In the genomic region with DNA sequence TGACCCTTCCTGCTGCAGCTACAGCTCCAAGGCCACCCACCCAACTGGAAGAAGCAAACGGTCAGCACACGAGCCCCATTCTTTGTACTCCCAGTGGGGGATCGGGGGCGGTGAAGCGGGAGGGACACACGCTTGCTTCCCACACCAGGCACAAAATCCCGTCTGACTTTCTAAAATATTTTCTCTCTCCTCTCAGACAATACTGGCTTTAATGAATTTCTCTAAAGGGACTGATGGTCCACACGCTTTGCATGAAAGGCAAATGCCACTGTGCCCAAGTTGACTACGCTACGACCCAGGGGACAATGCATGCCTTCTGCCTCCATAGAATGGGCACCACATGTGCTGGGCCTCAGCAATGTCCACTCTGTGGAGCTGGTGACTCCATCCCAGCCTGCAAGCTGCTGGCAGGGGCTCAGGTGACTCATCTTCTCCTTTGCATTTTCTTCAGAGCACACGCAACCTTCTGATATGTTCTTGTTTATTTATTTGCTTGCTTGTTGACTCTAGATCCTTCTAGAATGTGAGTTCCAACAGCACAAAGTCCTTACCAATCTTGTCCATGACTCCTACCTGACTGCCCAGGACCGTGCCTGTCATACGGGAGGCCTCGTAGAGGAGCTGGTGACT, we compare ENCODE assay signal across 1 cellular context.
TF ChIP-seq lines count a peak whose summit lies in the region.

No MANE protein-coding gene starts in this region.

TF ChIP-seq in endothelial cell of umbilical vein, 7 proteins besides CTCF, POLR2A, EP300 and RAD21 (continued from another document):
- TF ChIP-seq EZH2 (IDR thresholded peaks at IDR 0.05; ENCODE audit: borderline replicate concordance, low read depth, low read length, severe bottlenecking) (no peak), MYC (IDR thresholded peaks at IDR 0.05; ENCODE audit: low read depth, low read length) (no peak), JUN (IDR thresholded peaks at IDR 0.05; ENCODE audit: borderline replicate concordance, insufficient read depth, insufficient read length, low read depth) (peak; percentile 68), FOS (IDR thresholded peaks at IDR 0.05; ENCODE audit: borderline replicate concordance, insufficient read depth, low read length) (peak; percentile 82), GATA2 (IDR thresholded peaks at IDR 0.05; ENCODE audit: insufficient read depth, insufficient read length, low read depth, low read length) (no peak)
